In the genomic region with DNA sequence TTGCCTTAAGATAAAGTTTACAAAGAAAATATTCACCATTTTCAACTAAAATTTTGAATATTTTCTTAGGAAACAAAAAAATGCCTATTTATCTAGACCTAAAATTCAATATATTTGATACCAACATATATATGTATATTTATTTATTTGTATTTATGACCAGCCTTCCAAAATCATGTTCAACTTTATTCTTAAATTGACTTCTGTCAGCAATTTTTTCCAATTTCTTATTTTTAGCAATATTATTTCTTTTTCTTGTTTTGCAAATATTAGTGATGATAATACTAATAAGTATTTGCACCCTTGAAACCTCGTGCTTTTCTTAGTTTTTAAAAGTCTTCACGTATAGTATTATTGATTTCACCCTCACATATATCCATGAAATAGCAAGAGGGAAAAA, we compare ENCODE assay signal across 24 cellular contexts.
"Had no signal": no experiment of that assay in that cellular context is flagged by ENCODE, and none has a peak within 500 bp of the region (broad histone marks: within the 10 kb centered on the region; RNA-seq: fewer than 3 reads in every experiment).

No MANE protein-coding gene starts in this region.

- H3K9me3 ChIP-seq: lower lobe of right lung, pancreas, prostate gland, sigmoid colon, uterus had no signal

- H3K27ac ChIP-seq: left lung, lower lobe of right lung, pancreas, prostate gland, sigmoid colon, spleen, tibial nerve, uterus had no signal

- ATAC-seq: left colon; left lung; lower lobe of right lung; naive thymus-derived CD8-positive, alpha-beta T cell; pancreas; right cardiac atrium; stimulated activated memory B cell treated with anti-CD40 and anti-IgM and Interleukin-4, amounts not matched to agents 10 μg/mL and 1 μg/mL and 100 μg/mL, for 72 hours; stimulated activated naive CD8-positive, alpha-beta T cell treated with anti-CD3 and anti-CD28 coated beads, Interleukin-15, amount 100 ng/mL, for 72 hours had no signal

- H3K36me3 ChIP-seq: left lung, lower lobe of right lung, pancreas, prostate gland, sigmoid colon, spleen, tibial nerve, uterus had no signal

- FAIRE-seq: keratinocyte, pancreas, small intestine had no signal

- H3K27me3 ChIP-seq: left lung, pancreas, sigmoid colon, spleen, tibial nerve, uterus had no signal

- H3K4me1 ChIP-seq: left lung, lower lobe of right lung, pancreas, prostate gland, spleen, tibial nerve, uterus had no signal

- DNase-seq: hippocampal formation; left colon; left lung; lower lobe of right lung; mammary epithelial cell; mesenchymal stem cell; naive thymus-derived CD8-positive, alpha-beta T cell; nucleus accumbens; pancreas; posterior cingulate gyrus; retina; right cardiac atrium; sigmoid colon; small intestine; spleen; stimulated activated CD4-positive, alpha-beta T cell treated with anti-CD3 and anti-CD28 coated beads, Interleukin-4, amount 100 ng/mL, for 24 hours; stimulated activated naive CD4-positive, alpha-beta T cell treated with Interleukin-2 at 50 U/mL for 16 hours; stimulated activated naive CD8-positive, alpha-beta T cell treated with anti-CD3 and anti-CD28 coated beads, Interleukin-15, amount 100 ng/mL, for 72 hours; substantia nigra; uterus had no signal

- H3K4me3 ChIP-seq: left lung, lower lobe of right lung, pancreas, prostate gland, sigmoid colon, spleen, tibial nerve, uterus had no signal
